Comparison of ENCODE assay signal across 20 cellular contexts in genomic region chr4:128141866-128142265, GRCh38.
"Had no signal": no experiment of that assay in that cellular context is flagged by ENCODE, and none has a peak within 500 bp of the region (broad histone marks: within the 10 kb centered on the region; RNA-seq: fewer than 3 reads in every experiment).

No MANE protein-coding gene starts in this region.

- DNase-seq: activated CD4-positive, alpha-beta T cell treated with anti-CD3 and anti-CD28 coated beads for 36 hours; activated CD4-positive, alpha-beta T cell treated with anti-CD3 and anti-CD28 coated beads, Interleukin-2, amount 50 U/mL, for 4 hours; activated CD8-positive, alpha-beta memory T cell treated with anti-CD3 and anti-CD28 coated beads, Interleukin-2, amount 50 U/mL, for 48 hours; activated CD8-positive, alpha-beta T cell treated with anti-CD3 and anti-CD28 coated beads, Interleukin-2, amount 10 ng/mL, durations not matched to agents 7 days and 5 days; activated naive CD4-positive, alpha-beta T cell; activated T-cell treated with anti-CD3 and anti-CD28 coated beads, Interleukin-2, amount 50 U/mL, for 1 hour; body of pancreas; MG63; MV-4-11; NCI-H1092 treated with DMSO at 0.1 percent for 48 hours; NCI-H1417 treated with DMSO at 0.1 percent for 48 hours; NCI-H1694 treated with DMSO at 0.1 percent for 48 hours; NCI-H2081; NCI-H510A treated with DMSO at 0.1 percent for 48 hours; Peyer's patch; Right ventricle myocardium superior; SJCRH30; SK-N-SH; T-helper 1 cell had no signal

- H3K4me3 ChIP-seq: ascending aorta, body of pancreas, MG63, Peyer's patch, SJCRH30 had no signal

- ATAC-seq: activated CD4-positive, alpha-beta T cell treated with anti-CD3 and anti-CD28 coated beads for 36 hours; activated CD8-positive, alpha-beta T cell treated with anti-CD3 and anti-CD28 coated beads, Interleukin-2, amount 10 ng/mL, durations not matched to agents 7 days and 5 days; body of pancreas had no signal
